ENCODE assay signal across 33 cellular contexts in the genomic region with DNA sequence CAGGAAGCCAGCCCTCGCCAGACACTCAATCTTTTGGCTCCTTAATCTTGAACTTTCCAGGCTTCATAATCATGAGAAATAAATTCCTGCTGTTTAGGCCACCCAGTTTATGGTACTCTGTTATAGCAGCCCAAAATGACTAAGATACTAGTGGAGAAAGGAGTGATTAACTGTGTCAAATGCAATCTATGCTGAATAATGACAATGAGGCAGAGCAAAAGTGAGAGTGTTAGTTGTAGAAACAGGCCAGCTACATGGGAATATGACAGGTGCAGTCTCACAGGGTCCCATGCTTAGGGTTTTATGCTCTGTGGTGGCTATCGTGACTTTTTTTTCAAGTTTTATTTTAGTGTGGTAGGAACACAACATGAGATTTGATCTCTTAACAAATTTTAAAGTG.
"Had no signal": no experiment of that assay in that cellular context is flagged by ENCODE, and none has a peak within 500 bp of the region (broad histone marks: within the 10 kb centered on the region; RNA-seq: fewer than 3 reads in every experiment).

No MANE protein-coding gene starts in this region.

- H3K4me1 ChIP-seq: parathyroid adenoma, psoas muscle, spleen, suprapubic skin, testis, tibial artery, transverse colon, upper lobe of right lung, uterus had no signal

- H3K27ac ChIP-seq: neutrophil, ovary, parathyroid adenoma, psoas muscle, right lobe of liver, skin epidermis, spleen, suprapubic skin, testis, tibial artery, transverse colon, upper lobe of right lung, uterus had no signal

- H3K79me2 ChIP-seq: parathyroid adenoma had no signal

- H3K9me3 ChIP-seq: neutrophil, ovary, psoas muscle, right lobe of liver, spleen, suprapubic skin, testis, tibial artery, transverse colon, upper lobe of right lung, uterus had no signal

- DNase-seq: naive B cell; naive thymus-derived CD8-positive, alpha-beta T cell; nephron progenitor cell; nucleus accumbens; ovary; posterior cingulate gyrus; psoas muscle; right cardiac atrium; right lobe of liver; spleen; stimulated activated CD4-positive, alpha-beta T cell treated with anti-CD3 and anti-CD28 coated beads, Interleukin-12 subunit alpha, Interleukin-12 subunit beta, amount 100 ng/mL, for 4 hours; stimulated activated CD4-positive, alpha-beta T cell treated with anti-CD3 and anti-CD28 coated beads, Interleukin-1b, Interleukin-23, amount 100 ng/mL, for 48 hours; stimulated activated CD4-positive, alpha-beta T cell treated with anti-CD3 and anti-CD28 coated beads, Interleukin-4, amount 100 ng/mL, for 1 hour; stimulated activated CD4-positive, alpha-beta T cell treated with anti-CD3 and anti-CD28 coated beads, Interleukin-4, amount 100 ng/mL, for 4 hours; stimulated activated CD8-positive, alpha-beta memory T cell treated with anti-CD3 and anti-CD28 coated beads, Interleukin-4, amount 100 ng/mL, for 48 hours; stimulated activated naive CD4-positive, alpha-beta T cell; substantia nigra; testis; tibial artery; transverse colon; upper lobe of right lung; uterus had no signal

- H3K36me3 Mint-ChIP-seq: naive thymus-derived CD8-positive, alpha-beta T cell; stimulated activated memory B cell treated with anti-CD40 and anti-IgM and Interleukin-4, amounts not matched to agents 10 μg/mL and 1 μg/mL and 100 μg/mL, for 72 hours; type B pancreatic cell had no signal

- H3K36me3 ChIP-seq: neutrophil, ovary, right lobe of liver, spleen, suprapubic skin, tibial artery, transverse colon, upper lobe of right lung, uterus had no signal

- H3K4me1 Mint-ChIP-seq: naive B cell; naive thymus-derived CD8-positive, alpha-beta T cell; stimulated activated memory B cell treated with anti-CD40 and anti-IgM and Interleukin-4, amounts not matched to agents 10 μg/mL and 1 μg/mL and 100 μg/mL, for 72 hours had no signal

- H3K9me3 Mint-ChIP-seq: naive thymus-derived CD8-positive, alpha-beta T cell; nephron progenitor cell; stimulated activated memory B cell treated with anti-CD40 and anti-IgM and Interleukin-4, amounts not matched to agents 10 μg/mL and 1 μg/mL and 100 μg/mL, for 72 hours had no signal

- H3K4me3 ChIP-seq: ovary, psoas muscle, right lobe of liver, skin epidermis, smooth muscle cell, spleen, suprapubic skin, testis, tibial artery, transverse colon, upper lobe of right lung, uterus had no signal

- H3K4me2 ChIP-seq: smooth muscle cell had no signal

- H2AFZ ChIP-seq: parathyroid adenoma had no signal

- ATAC-seq: naive thymus-derived CD8-positive, alpha-beta T cell; natural killer cell treated with Interleukin-12 subunit alpha and Interleukin-12 subunit beta and Interleukin-15 and Interleukin-18, amount 100 ng/mL, for 72 hours; psoas muscle; right cardiac atrium; right lobe of liver; upper lobe of right lung had no signal

- H3K4me3 Mint-ChIP-seq: naive B cell; naive thymus-derived CD8-positive, alpha-beta T cell; natural killer cell treated with Interleukin-12 subunit alpha and Interleukin-12 subunit beta and Interleukin-15 and Interleukin-18, amount 100 ng/mL, for 72 hours; nephron progenitor cell; neural crest cell; stimulated activated memory B cell treated with anti-CD40 and anti-IgM and Interleukin-4, amounts not matched to agents 10 μg/mL and 1 μg/mL and 100 μg/mL, for 72 hours; stimulated activated naive CD8-positive, alpha-beta T cell treated with anti-CD3 and anti-CD28 coated beads, Interleukin-15, Interleukin-2, amounts not matched to agents 100 ng/mL and 50 ng/mL, for 24 hours; type B pancreatic cell had no signal

- H3K27ac Mint-ChIP-seq: naive thymus-derived CD8-positive, alpha-beta T cell; natural killer cell treated with Interleukin-12 subunit alpha and Interleukin-12 subunit beta and Interleukin-15 and Interleukin-18, amount 100 ng/mL, for 72 hours; nephron progenitor cell; progenitor cell of endocrine pancreas; stimulated activated memory B cell treated with anti-CD40 and anti-IgM and Interleukin-4, amounts not matched to agents 10 μg/mL and 1 μg/mL and 100 μg/mL, for 72 hours; stimulated activated naive CD8-positive, alpha-beta T cell treated with anti-CD3 and anti-CD28 coated beads, Interleukin-15, Interleukin-2, amounts not matched to agents 100 ng/mL and 50 ng/mL, for 24 hours; type B pancreatic cell had no signal

- H3K27me3 ChIP-seq: neutrophil, ovary, right lobe of liver, spleen, suprapubic skin, testis, tibial artery, transverse colon, upper lobe of right lung, uterus had no signal

- H3K27me3 Mint-ChIP-seq: naive B cell; natural killer cell treated with Interleukin-12 subunit alpha and Interleukin-12 subunit beta and Interleukin-15 and Interleukin-18, amount 100 ng/mL, for 72 hours; stimulated activated memory B cell treated with anti-CD40 and anti-IgM and Interleukin-4, amounts not matched to agents 10 μg/mL and 1 μg/mL and 100 μg/mL, for 72 hours; stimulated activated naive CD8-positive, alpha-beta T cell treated with anti-CD3 and anti-CD28 coated beads, Interleukin-15, Interleukin-2, amounts not matched to agents 100 ng/mL and 50 ng/mL, for 24 hours; type B pancreatic cell had no signal

- H3K9ac ChIP-seq: parathyroid adenoma had no signal
